8 cellular contexts compared by ENCODE assay signal in genomic region chr19:46546194-46546896, GRCh38. TPM values are rescaled to one million over a fixed set of nuclear protein-coding genes. Genes with fewer than 3 reads are reported as not detected.
A peak's percentile ranks its signal among the peaks of the same experiment; 100 is the strongest.
DNase-seq lines count a peak whose midpoint lies in the region; ATAC-seq and TF ChIP-seq lines count a peak whose summit lies in the region.

No MANE protein-coding gene starts in this region.

- ATAC-seq in GM21576 (IDR thresholded peaks at IDR 0.05; ENCODE audit: unreplicated experiment) = no peak

- H3K4me1 Mint-ChIP-seq in activated CD4-positive, alpha-beta memory T cell treated with anti-CD3 and anti-CD28 coated beads, Interleukin-2, amount 10 ng/mL, durations not matched to agents 7 days and 5 days = peaks cover 4% of the 10 kb centered on the region

- H3K4me1 ChIP-seq in BE2C = no peaks in the 10 kb centered on the region
- H3K4me1 ChIP-seq in spleen = peaks cover 0 to 18% (median 6%) of the 10 kb centered on the region in 6 donors

- intact Hi-C loops in spleen (cut with DNase I; ENCODE audit: low total_unique reads) = no loop called here
- intact Hi-C loops in posterior vena cava (cut with DNase I) = no loop called here

- H3K27ac Mint-ChIP-seq in activated CD4-positive, alpha-beta memory T cell treated with anti-CD3 and anti-CD28 coated beads, Interleukin-2, amount 10 ng/mL, durations not matched to agents 7 days and 5 days = no peak overlapping the region

- H3K36me3 Mint-ChIP-seq in activated CD4-positive, alpha-beta memory T cell treated with anti-CD3 and anti-CD28 coated beads, Interleukin-2, amount 10 ng/mL, durations not matched to agents 7 days and 5 days (ENCODE audit: low read depth) = no peaks in the 10 kb centered on the region

- H3K4me3 ChIP-seq in BE2C (ENCODE audit: low read depth, low read length) = peak overlapping the region; percentile 58
- H3K4me3 ChIP-seq in iPS-18c (ENCODE audit: insufficient read depth, low read depth, low read length) = peak overlapping the region; percentile 25; the same call in 1 of the 2 replicates
- peak overlapping the region in 5 of 8 donors; percentile 4 to 59 (median 22) for H3K4me3 ChIP-seq in spleen

- DNase-seq in BE2C (peak; percentile 61), HT1080 (ENCODE audit: low read depth) (peak; percentile 38), spleen (peak; percentile 73), cortex of kidney (lab: John Stamatoyannopoulos, UW) (no peak), posterior vena cava (ENCODE audit: low spot score) (no peak)
- peak; percentile 31 for DNase-seq in activated CD4-positive, alpha-beta memory T cell treated with anti-CD3 and anti-CD28 coated beads, Interleukin-2, amount 10 ng/mL, durations not matched to agents 7 days and 5 days

- H3K36me3 ChIP-seq in BE2C (no peaks in the 10 kb centered on the region; the same call in 1 of the 2 replicates), spleen (no peaks in the 10 kb centered on the region)

- no peak for TF ChIP-seq POLR2A in spleen (IDR thresholded peaks at IDR 0.05)

- POLR2A ChIA-PET in activated CD4-positive, alpha-beta memory T cell treated with anti-CD3 and anti-CD28 coated beads, Interleukin-2, amount 10 ng/mL, durations not matched to agents 7 days and 5 days (lab: Charles Lee) = no interaction called here

- peaks cover 3% of the 10 kb centered on the region for H3K27me3 Mint-ChIP-seq in activated CD4-positive, alpha-beta memory T cell treated with anti-CD3 and anti-CD28 coated beads, Interleukin-2, amount 10 ng/mL, durations not matched to agents 7 days and 5 days

- 55 to 78% (median 62%) methylated on average over 7 of the region's 7 CpGs for WGBS in spleen, 5 donors

- peaks cover 18% of the 10 kb centered on the region for H3K9me3 Mint-ChIP-seq in activated CD4-positive, alpha-beta memory T cell treated with anti-CD3 and anti-CD28 coated beads, Interleukin-2, amount 10 ng/mL, durations not matched to agents 7 days and 5 days

- H3K27me3 ChIP-seq in BE2C (no peaks in the 10 kb centered on the region), spleen (replicated peaks in 1 of 7) (no peaks in the 10 kb centered on the region)

- CTCF ChIA-PET in activated CD4-positive, alpha-beta memory T cell treated with anti-CD3 and anti-CD28 coated beads, Interleukin-2, amount 10 ng/mL, durations not matched to agents 7 days and 5 days (lab: Charles Lee) = interaction anchor here (0.5 to 1.0 kb wide), 2 partner anchors 26 to 176 kb away, joined by 3 read pairs; no protein-coding TSS in a partner anchor

- no peak overlapping the region for H3K4me3 Mint-ChIP-seq in activated CD4-positive, alpha-beta memory T cell treated with anti-CD3 and anti-CD28 coated beads, Interleukin-2, amount 10 ng/mL, durations not matched to agents 7 days and 5 days

- TF ChIP-seq CTCF in BE2C (IDR thresholded peaks at IDR 0.05; ENCODE audit: low read depth, low read length) (no peak), spleen (IDR thresholded peaks at IDR 0.05 in 8 of 11, conservative IDR thresholded peaks at IDR 0.05 in 3 of 11) (no peak)

- H3K27ac ChIP-seq in spleen = peak overlapping the region in 1 of 8 donors; percentile 36

- H3K9me3 ChIP-seq in BE2C = no peaks in the 10 kb centered on the region
- peaks cover 2% of the 10 kb centered on the region for H3K9me3 ChIP-seq in iPS-18c (ENCODE audit: control insufficient read depth, insufficient read depth, low read length)
- H3K9me3 ChIP-seq in spleen = peaks cover 0 to 32% (median 22%) of the 10 kb centered on the region in 8 donors

RNA-seq across cellular contexts. Expression of gene PNMA8B, which starts 50.7 kb away (rescaled TPM):
- polyA plus RNA-seq in BE2C (2012; ENCODE audit: insufficient read depth, insufficient read length, low read depth) = 0.40 TPM
- total RNA-seq in HT1080 (2014; rRNA removed; shearing (Covaris generic)) = not detected in 2 replicates
- polyA plus RNA-seq in HT1080 (2015; cell fraction: cytosol; rRNA removed) = not detected in 2 replicates
- polyA plus RNA-seq in HT1080 (2015; cell fraction: nucleus; rRNA removed) = not detected in 2 replicates
- under 1 TPM; 0.05 TPM for total RNA-seq in activated CD4-positive, alpha-beta memory T cell treated with anti-CD3 and anti-CD28 coated beads, Interleukin-2, amount 10 ng/mL, durations not matched to agents 7 days and 5 days
- total RNA-seq in spleen = 1 to 10 TPM; 2.1 to 5.7 (median 3.0) TPM
- polyA plus RNA-seq in spleen = 1 to 10 TPM in 2 of 3 donors, under 1 TPM in 1; 0.57 to 1.2 (median 1.2) TPM
- 1 to 10 TPM; 1.8 to 3.8 TPM for total RNA-seq in posterior vena cava

RNA-seq across cellular contexts. Expression of gene CALM3, which starts 54.8 kb away (rescaled TPM):
- polyA plus RNA-seq in BE2C (2012; ENCODE audit: insufficient read depth, insufficient read length, low read depth) = 263 TPM
- total RNA-seq in HT1080 (2014; rRNA removed; shearing (Covaris generic)) = 173 and 213 TPM in 2 replicates
- 357 and 402 TPM in 2 replicates for polyA plus RNA-seq in HT1080 (2015; cell fraction: cytosol; rRNA removed)
- polyA plus RNA-seq in HT1080 (2015; cell fraction: nucleus; rRNA removed) = 151 and 167 TPM in 2 replicates
- 100 to 1,000 TPM; 446 to 465 TPM for total RNA-seq in activated CD4-positive, alpha-beta memory T cell treated with anti-CD3 and anti-CD28 coated beads, Interleukin-2, amount 10 ng/mL, durations not matched to agents 7 days and 5 days
- total RNA-seq in spleen = 100 to 1,000 TPM; 121 to 197 (median 143) TPM
- 100 to 1,000 TPM in 2 of 3 donors, 10 to 100 TPM in 1; 78.1 to 167 (median 111) TPM for polyA plus RNA-seq in spleen
- 100 to 1,000 TPM; 182 to 244 TPM for total RNA-seq in posterior vena cava

Comparison
In these comparisons a context has a peak if more than half of its experiments do, and no peak if none do; other contexts are left out.
1. DNase-seq: peak in BE2C (single experiment), HT1080 (single experiment), activated CD4-positive, alpha-beta memory T cell treated with anti-CD3 and anti-CD28 coated beads, Interleukin-2, amount 10 ng/mL, durations not matched to agents 7 days and 5 days (single experiment) and spleen (single experiment); none in cortex of kidney (single experiment) and posterior vena cava (single experiment).
2. Peak in every context shown above with its lines, with median percentiles within 50 percentile points of each other: H3K4me3 ChIP-seq.